Comparison of ENCODE assay signal across 8 cellular contexts in the genomic region with DNA sequence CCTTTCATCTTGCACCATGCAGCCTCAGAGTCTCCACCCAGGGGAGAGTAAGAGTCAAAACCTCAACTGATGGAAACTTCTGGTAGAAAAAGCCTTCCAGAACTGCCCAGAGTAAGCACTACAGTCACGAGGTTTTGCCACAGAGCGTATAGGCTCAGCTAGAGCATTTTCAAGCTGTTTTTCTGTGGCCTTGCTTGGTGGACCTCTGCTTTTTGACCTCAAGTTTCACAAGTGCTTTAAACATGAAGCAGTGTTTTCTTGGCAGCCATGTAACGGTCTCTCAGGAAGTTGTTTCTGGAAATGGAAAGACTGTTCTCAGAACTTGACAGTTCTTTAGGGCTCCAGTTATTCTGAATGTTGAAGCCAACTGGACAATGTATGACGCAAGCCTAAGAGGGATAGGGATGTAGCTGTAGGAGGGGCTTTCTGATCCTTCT.
A peak's percentile ranks its signal among the peaks of the same experiment; 100 is the strongest.
DNase-seq lines count a peak whose midpoint lies in the region; ATAC-seq, FAIRE-seq and TF ChIP-seq lines count a peak whose summit lies in the region.

No MANE protein-coding gene starts in this region.

- no peaks in the 10 kb centered on the region for H3K27me3 ChIP-seq in skeletal muscle tissue (ENCODE audit: control insufficient read depth in 3 of 3, insufficient read depth in 3 of 3, low read length in 3 of 3)
- H3K27me3 ChIP-seq in prostate gland (replicated peaks; ENCODE audit: insufficient read depth) = no peaks in the 10 kb centered on the region

- peaks cover 13 to 33% (median 24%) of the 10 kb centered on the region in 3 donors for H3K4me1 ChIP-seq in skeletal muscle tissue (ENCODE audit: control insufficient read depth in 3 of 3, insufficient read depth in 3 of 3, low read length in 3 of 3)
- no peaks in the 10 kb centered on the region for H3K4me1 ChIP-seq in prostate gland (replicated peaks)

- H3K27ac ChIP-seq in skeletal muscle tissue (ENCODE audit: low read depth, low read length) (peak overlapping the region; percentile 9), prostate gland (no peak overlapping the region)

- WGBS in prostate gland = 61% methylated on average over 4 of the region's 4 CpGs

- peak; percentile 84 for ATAC-seq in HG03159 (IDR thresholded peaks at IDR 0.05; ENCODE audit: unreplicated experiment)

- peak; percentile 44 for DNase-seq in GM19239 (ENCODE audit: insufficient read length, low spot score)
- peak; percentile 97 for DNase-seq in choroid plexus epithelial cell (ENCODE audit: low read depth)
- DNase-seq in prostate gland (ENCODE audit: low spot score) = no peak
- no peak for DNase-seq in hypothalamus (lab: John Stamatoyannopoulos, UW)
- no peak for DNase-seq in NCI-H510A (lab: John Stamatoyannopoulos, UW)
- no peak for DNase-seq in NCI-H2029 treated with DMSO at 0.1 percent for 48 hours (lab: John Stamatoyannopoulos, UW)

- intact Hi-C loops in prostate gland (cut with DNase I) = loop anchor here (5.0 kb wide), 1 partner anchor 70 kb away; no protein-coding TSS in a partner anchor

- TF ChIP-seq CTCF in choroid plexus epithelial cell (conservative IDR thresholded peaks at IDR 0.05; ENCODE audit: low read depth, low read length) (peak; percentile 45), prostate gland (IDR thresholded peaks at IDR 0.05) (no peak)

- H3K36me3 ChIP-seq in skeletal muscle tissue (ENCODE audit: control insufficient read depth in 3 of 3, insufficient read depth in 3 of 3, low read length in 3 of 3) = no peaks in the 10 kb centered on the region
- H3K36me3 ChIP-seq in prostate gland = no peaks in the 10 kb centered on the region

- no peak overlapping the region for H3K4me3 ChIP-seq in choroid plexus epithelial cell (ENCODE audit: low read depth, low read length)
- no peak overlapping the region for H3K4me3 ChIP-seq in skeletal muscle tissue (ENCODE audit: low read length in 3 of 3)
- no peak overlapping the region for H3K4me3 ChIP-seq in prostate gland

- TF ChIP-seq POLR2A in prostate gland (IDR thresholded peaks at IDR 0.05) = no peak

- H3K9ac ChIP-seq in skeletal muscle tissue (ENCODE audit: low read depth in 1 of 3, low read length in 3 of 3) = no peak overlapping the region

- H3K9me3 ChIP-seq in skeletal muscle tissue (ENCODE audit: control insufficient read depth in 3 of 3, low read length in 3 of 3) (no peaks in the 10 kb centered on the region), prostate gland (no peaks in the 10 kb centered on the region)

- FAIRE-seq in GM19239 (lab: Jason Lieb, UNC) = peak; percentile 89

Comparison
In these comparisons a context has a peak if more than half of its experiments do, and no peak if none do; other contexts are left out.
1. DNase-seq: peak in GM19239 (single experiment) and choroid plexus epithelial cell (single experiment); none in prostate gland (single experiment), hypothalamus (0 of 51), NCI-H510A (single experiment) and NCI-H2029 treated with DMSO at 0.1 percent for 48 hours (single experiment).